ENCODE assay signal across 14 cellular contexts in genomic region chr9:95373069-95373681, GRCh38. TPM values are rescaled to one million over a fixed set of nuclear protein-coding genes. Genes with fewer than 3 reads are reported as not detected.
DNase-seq lines count a peak whose midpoint lies in the region; ATAC-seq and TF ChIP-seq lines count a peak whose summit lies in the region.
"Had no signal": no experiment of that assay in that cellular context is flagged by ENCODE, and none has a peak within 500 bp of the region (broad histone marks: within the 10 kb centered on the region; RNA-seq: fewer than 3 reads in every experiment).

No MANE protein-coding gene starts in this region.

- H3K27me3 Mint-ChIP-seq in T-cell, result peaks cover 41% of the 10 kb centered on the region in 2 donors

- DNase-seq in EL (peak; percentile 13), NCI-H2081 (lab: John Stamatoyannopoulos, UW) (peak; percentile 58 to 83), RWPE2 (ENCODE audit: low spot score) (no peak), myocyte (ENCODE audit: low read depth) (peak; percentile 38), CD1c-positive myeloid dendritic cell (ENCODE audit: extremely low spot score) (no peak), T-cell (no peak)
- DNase-seq in activated naive CD4-positive, alpha-beta T cell treated with Interleukin-2 at 50 U/mL for 16 hours, result no peak
- DNase-seq: activated gamma-delta T cell treated with Interleukin-2 at 50 U/mL for 16 hours; CD4-positive, CD25-positive, alpha-beta regulatory T cell; central memory CD4-positive, alpha-beta T cell; sigmoid colon; substantia nigra had no signal

- H3K9me3 ChIP-seq in RWPE2 (ENCODE audit: severe bottlenecking), result no peaks in the 10 kb centered on the region
- H3K9me3 ChIP-seq: sigmoid colon had no signal

- no peak overlapping the region for H3K4me3 Mint-ChIP-seq in T-cell

- CTCF ChIA-PET in T-cell (lab: Charles Lee), result no interaction called here

- ATAC-seq in RWPE2 (ENCODE audit: low read depth) (peak; percentile 77), GM18858 (IDR thresholded peaks at IDR 0.05; ENCODE audit: unreplicated experiment) (no peak), T-cell (replicated peaks in 1 of 4) (no peak)
- ATAC-seq: HepG2 had no signal

- TF ChIP-seq CTCF in RWPE2 (IDR thresholded peaks at IDR 0.05; ENCODE audit: poor library complexity, severe bottlenecking), result no peak

- H3K27me3 ChIP-seq in RWPE2 (ENCODE audit: insufficient read depth, poor library complexity, severe bottlenecking), result peaks cover 4% of the 10 kb centered on the region
- H3K27me3 ChIP-seq: sigmoid colon had no signal

- peaks cover 2 to 8% (median 4%) of the 10 kb centered on the region in 3 donors for H3K4me1 Mint-ChIP-seq in T-cell

- H3K4me3 ChIP-seq in RWPE2 (ENCODE audit: severe bottlenecking), result no peak overlapping the region
- H3K4me3 ChIP-seq: sigmoid colon had no signal

- H3K27ac ChIP-seq in RWPE2 (ENCODE audit: poor library complexity, severe bottlenecking), result no peak overlapping the region
- H3K27ac ChIP-seq: sigmoid colon had no signal

- H3K9me3 Mint-ChIP-seq in T-cell, result no peaks in the 10 kb centered on the region

- no peaks in the 10 kb centered on the region for H3K36me3 ChIP-seq in RWPE2 (ENCODE audit: low read depth)
- H3K36me3 ChIP-seq: sigmoid colon had no signal

- POLR2A ChIA-PET in T-cell (lab: Charles Lee), result no interaction called here

- H3K4me1 ChIP-seq in RWPE2 (ENCODE audit: insufficient read depth, poor library complexity, severe bottlenecking), result peaks cover 9% of the 10 kb centered on the region

- H3K36me3 Mint-ChIP-seq in T-cell, result no peaks in the 10 kb centered on the region
- H3K36me3 Mint-ChIP-seq: CD4-positive, CD25-positive, alpha-beta regulatory T cell had no signal

- no peak overlapping the region for H3K27ac Mint-ChIP-seq in T-cell
- H3K27ac Mint-ChIP-seq: CD4-positive, CD25-positive, alpha-beta regulatory T cell had no signal

RNA-seq across cellular contexts. Expression of gene FANCC, which starts 55.7 kb away (rescaled TPM):
- total RNA-seq in myocyte, result 1.8 and 11.8 TPM in 2 replicates
- 4.4 TPM for polyA plus RNA-seq in myocyte (2012)
- 10 to 100 TPM in 1 of 5 donors, 1 to 10 TPM in 4; 4.2 to 11.6 (median 4.8) TPM for total RNA-seq in T-cell

Comparison
In these comparisons a context has a peak if more than half of its experiments do, and no peak if none do; other contexts are left out.
1. DNase-seq: peak in EL (single experiment), NCI-H2081 (2 of 2) and myocyte (single experiment); none in RWPE2 (single experiment), activated naive CD4-positive, alpha-beta T cell treated with Interleukin-2 at 50 U/mL for 16 hours (single experiment), CD1c-positive myeloid dendritic cell (single experiment) and T-cell (0 of 34).